In the genomic region with DNA sequence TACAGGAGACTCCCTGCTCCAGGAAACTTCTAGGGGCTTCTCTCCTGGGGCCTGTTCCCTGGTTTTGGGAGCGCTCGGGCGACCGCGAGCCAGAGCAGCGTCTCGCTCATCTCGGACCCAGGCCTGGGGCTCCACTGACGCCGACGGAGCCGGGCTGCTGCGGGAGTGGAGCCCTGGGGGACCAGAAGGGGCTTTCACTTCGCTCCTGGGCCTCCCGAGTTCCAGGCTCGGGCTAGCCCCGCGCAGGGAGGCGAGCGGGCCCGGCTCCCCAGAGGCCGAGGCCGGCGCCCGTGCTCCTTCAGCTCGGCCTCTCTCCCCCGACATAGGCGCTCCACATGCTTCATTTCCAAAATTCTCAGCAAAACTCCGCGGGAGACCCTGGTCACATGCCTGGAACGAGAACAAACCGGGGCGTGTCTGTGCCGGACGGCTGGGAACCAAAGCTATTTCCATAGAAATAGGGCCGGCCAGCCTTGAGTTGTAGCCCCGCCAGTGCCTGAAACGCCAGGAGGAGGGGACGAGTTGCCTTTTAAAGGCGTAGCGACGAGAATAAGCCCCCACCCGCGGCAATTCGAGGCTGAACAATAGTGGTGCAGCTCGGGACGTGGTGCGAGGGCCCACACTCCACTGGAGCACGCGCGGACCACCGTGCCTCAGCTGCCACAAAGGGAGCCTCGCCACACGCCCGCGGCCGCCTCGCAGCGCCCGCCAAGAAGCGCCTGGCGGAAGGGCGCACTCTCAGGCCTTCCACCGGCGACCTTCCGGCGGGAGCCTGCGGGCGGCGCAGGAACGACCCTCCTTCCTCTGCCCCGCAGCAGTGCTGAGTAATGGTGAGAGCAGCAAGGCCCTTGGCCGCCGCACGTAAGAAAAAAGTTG, we compare ENCODE assay signal across 1 cellular context.
TF ChIP-seq lines count a peak whose summit lies in the region.

No MANE protein-coding gene starts in this region.

TF ChIP-seq in GM12878, 131 proteins besides CTCF, POLR2A, EP300 and RAD21 (continues in another document):
- TF ChIP-seq E4F1 (IDR thresholded peaks at IDR 0.05; ENCODE audit: borderline replicate concordance, partially characterized antibody) (no peak), TCF3 (IDR thresholded peaks at IDR 0.05; ENCODE audit: borderline replicate concordance, insufficient read depth, low read depth, low read length) (no peak), ELK1 (IDR thresholded peaks at IDR 0.05; ENCODE audit: low read depth, low read length) (no peak), RELA (IDR thresholded peaks at IDR 0.05; ENCODE audit: borderline replicate concordance, partially characterized antibody) (no peak), JUND (IDR thresholded peaks at IDR 0.05; ENCODE audit: low read depth, low read length) (no peak), MXI1 (IDR thresholded peaks at IDR 0.05; ENCODE audit: low read depth, low read length) (no peak), IRF5 (IDR thresholded peaks at IDR 0.05; ENCODE audit: borderline replicate concordance) (no peak), ZZZ3 (IDR thresholded peaks at IDR 0.05; ENCODE audit: control insufficient read depth, insufficient read length, low read depth) (no peak), ATF3 (IDR thresholded peaks at IDR 0.05; ENCODE audit: borderline replicate concordance, extremely low read depth, low read depth, low read length) (no peak), BACH1 (IDR thresholded peaks at IDR 0.05; ENCODE audit: borderline replicate concordance) (peak; percentile 82; the same call in 1 of the 2 replicates), CEBPB (IDR thresholded peaks at IDR 0.05; ENCODE audit: borderline replicate concordance in 1 of 2, low read depth in 2 of 2, low read length in 2 of 2) (no peak), EZH2 (IDR thresholded peaks at IDR 0.05; ENCODE audit: borderline replicate concordance, control insufficient read depth, low read depth, low read length) (no peak), CREM (IDR thresholded peaks at IDR 0.05; ENCODE audit: low read depth) (no peak), SMARCA5 (IDR thresholded peaks at IDR 0.05) (no peak), KLF5 (IDR thresholded peaks at IDR 0.05; ENCODE audit: partially characterized antibody) (no peak), MEF2A (IDR thresholded peaks at IDR 0.05; ENCODE audit: insufficient read depth, low read depth, low read length) (no peak), CBX3 (IDR thresholded peaks at IDR 0.05; ENCODE audit: borderline replicate concordance, low read depth) (no peak), REST (IDR thresholded peaks at IDR 0.05; ENCODE audit: low read depth, low read length) (no peak), CHD1 (IDR thresholded peaks at IDR 0.05; ENCODE audit: low read depth, low read length) (no peak), NFYA (IDR thresholded peaks at IDR 0.05; ENCODE audit: borderline replicate concordance, low read depth, low read length) (no peak), HDAC2 (IDR thresholded peaks at IDR 0.05) (no peak), ZNF622 (IDR thresholded peaks at IDR 0.05) (no peak), SREBF2 (IDR thresholded peaks at IDR 0.05; ENCODE audit: low read length) (no peak), NR2F1 (conservative IDR thresholded peaks at IDR 0.05) (peak; percentile 64; the same call in 1 of the 2 replicates), EED (IDR thresholded peaks at IDR 0.05; ENCODE audit: low read depth) (no peak), TCF7 (IDR thresholded peaks at IDR 0.05; ENCODE audit: borderline replicate concordance) (no peak), NFXL1 (IDR thresholded peaks at IDR 0.05; ENCODE audit: borderline replicate concordance) (no peak), RAD51 (IDR thresholded peaks at IDR 0.05) (no peak), SP1 (IDR thresholded peaks at IDR 0.05; ENCODE audit: low read depth, low read length) (no peak), KDM1A (IDR thresholded peaks at IDR 0.05; ENCODE audit: borderline replicate concordance) (no peak), SUPT20H (IDR thresholded peaks at IDR 0.05; ENCODE audit: borderline replicate concordance, control insufficient read depth, low read depth, low read length) (no peak), SUZ12 (IDR thresholded peaks at IDR 0.05; ENCODE audit: unreplicated experiment) (no peak), BMI1 (IDR thresholded peaks at IDR 0.05; ENCODE audit: borderline replicate concordance) (no peak), NRF1 (conservative IDR thresholded peaks at IDR 0.05; ENCODE audit: low read depth, low read length) (0 out of 2 replicates have a peak, but pooled peaks have one; percentile 1), SREBF1 (IDR thresholded peaks at IDR 0.05; ENCODE audit: low read length) (no peak)
- TF ChIP-seq, protein P1, sequence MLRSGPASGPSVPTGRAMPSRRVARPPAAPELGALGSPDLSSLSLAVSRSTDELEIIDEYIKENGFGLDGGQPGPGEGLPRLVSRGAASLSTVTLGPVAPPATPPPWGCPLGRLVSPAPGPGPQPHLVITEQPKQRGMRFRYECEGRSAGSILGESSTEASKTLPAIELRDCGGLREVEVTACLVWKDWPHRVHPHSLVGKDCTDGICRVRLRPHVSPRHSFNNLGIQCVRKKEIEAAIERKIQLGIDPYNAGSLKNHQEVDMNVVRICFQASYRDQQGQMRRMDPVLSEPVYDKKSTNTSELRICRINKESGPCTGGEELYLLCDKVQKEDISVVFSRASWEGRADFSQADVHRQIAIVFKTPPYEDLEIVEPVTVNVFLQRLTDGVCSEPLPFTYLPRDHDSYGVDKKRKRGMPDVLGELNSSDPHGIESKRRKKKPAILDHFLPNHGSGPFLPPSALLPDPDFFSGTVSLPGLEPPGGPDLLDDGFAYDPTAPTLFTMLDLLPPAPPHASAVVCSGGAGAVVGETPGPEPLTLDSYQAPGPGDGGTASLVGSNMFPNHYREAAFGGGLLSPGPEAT (IDR thresholded peaks at IDR 0.05; ENCODE audit: low read depth), result 0 out of 2 replicates have a peak, but pooled peaks have one; percentile 37
- TF ChIP-seq, protein P2, sequence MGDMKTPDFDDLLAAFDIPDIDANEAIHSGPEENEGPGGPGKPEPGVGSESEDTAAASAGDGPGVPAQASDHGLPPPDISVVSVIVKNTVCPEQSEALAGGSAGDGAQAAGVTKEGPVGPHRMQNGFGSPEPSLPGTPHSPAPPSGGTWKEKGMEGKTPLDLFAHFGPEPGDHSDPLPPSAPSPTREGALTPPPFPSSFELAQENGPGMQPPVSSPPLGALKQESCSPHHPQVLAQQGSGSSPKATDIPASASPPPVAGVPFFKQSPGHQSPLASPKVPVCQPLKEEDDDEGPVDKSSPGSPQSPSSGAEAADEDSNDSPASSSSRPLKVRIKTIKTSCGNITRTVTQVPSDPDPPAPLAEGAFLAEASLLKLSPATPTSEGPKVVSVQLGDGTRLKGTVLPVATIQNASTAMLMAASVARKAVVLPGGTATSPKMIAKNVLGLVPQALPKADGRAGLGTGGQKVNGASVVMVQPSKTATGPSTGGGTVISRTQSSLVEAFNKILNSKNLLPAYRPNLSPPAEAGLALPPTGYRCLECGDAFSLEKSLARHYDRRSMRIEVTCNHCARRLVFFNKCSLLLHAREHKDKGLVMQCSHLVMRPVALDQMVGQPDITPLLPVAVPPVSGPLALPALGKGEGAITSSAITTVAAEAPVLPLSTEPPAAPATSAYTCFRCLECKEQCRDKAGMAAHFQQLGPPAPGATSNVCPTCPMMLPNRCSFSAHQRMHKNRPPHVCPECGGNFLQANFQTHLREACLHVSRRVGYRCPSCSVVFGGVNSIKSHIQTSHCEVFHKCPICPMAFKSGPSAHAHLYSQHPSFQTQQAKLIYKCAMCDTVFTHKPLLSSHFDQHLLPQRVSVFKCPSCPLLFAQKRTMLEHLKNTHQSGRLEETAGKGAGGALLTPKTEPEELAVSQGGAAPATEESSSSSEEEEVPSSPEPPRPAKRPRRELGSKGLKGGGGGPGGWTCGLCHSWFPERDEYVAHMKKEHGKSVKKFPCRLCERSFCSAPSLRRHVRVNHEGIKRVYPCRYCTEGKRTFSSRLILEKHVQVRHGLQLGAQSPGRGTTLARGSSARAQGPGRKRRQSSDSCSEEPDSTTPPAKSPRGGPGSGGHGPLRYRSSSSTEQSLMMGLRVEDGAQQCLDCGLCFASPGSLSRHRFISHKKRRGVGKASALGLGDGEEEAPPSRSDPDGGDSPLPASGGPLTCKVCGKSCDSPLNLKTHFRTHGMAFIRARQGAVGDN (IDR thresholded peaks at IDR 0.05), result peak; percentile 87; the same call in 1 of the 2 replicates
- TF ChIP-seq, protein P3, sequence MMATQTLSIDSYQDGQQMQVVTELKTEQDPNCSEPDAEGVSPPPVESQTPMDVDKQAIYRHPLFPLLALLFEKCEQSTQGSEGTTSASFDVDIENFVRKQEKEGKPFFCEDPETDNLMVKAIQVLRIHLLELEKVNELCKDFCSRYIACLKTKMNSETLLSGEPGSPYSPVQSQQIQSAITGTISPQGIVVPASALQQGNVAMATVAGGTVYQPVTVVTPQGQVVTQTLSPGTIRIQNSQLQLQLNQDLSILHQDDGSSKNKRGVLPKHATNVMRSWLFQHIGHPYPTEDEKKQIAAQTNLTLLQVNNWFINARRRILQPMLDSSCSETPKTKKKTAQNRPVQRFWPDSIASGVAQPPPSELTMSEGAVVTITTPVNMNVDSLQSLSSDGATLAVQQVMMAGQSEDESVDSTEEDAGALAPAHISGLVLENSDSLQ (IDR thresholded peaks at IDR 0.05), result no peak
